In the genomic region with DNA sequence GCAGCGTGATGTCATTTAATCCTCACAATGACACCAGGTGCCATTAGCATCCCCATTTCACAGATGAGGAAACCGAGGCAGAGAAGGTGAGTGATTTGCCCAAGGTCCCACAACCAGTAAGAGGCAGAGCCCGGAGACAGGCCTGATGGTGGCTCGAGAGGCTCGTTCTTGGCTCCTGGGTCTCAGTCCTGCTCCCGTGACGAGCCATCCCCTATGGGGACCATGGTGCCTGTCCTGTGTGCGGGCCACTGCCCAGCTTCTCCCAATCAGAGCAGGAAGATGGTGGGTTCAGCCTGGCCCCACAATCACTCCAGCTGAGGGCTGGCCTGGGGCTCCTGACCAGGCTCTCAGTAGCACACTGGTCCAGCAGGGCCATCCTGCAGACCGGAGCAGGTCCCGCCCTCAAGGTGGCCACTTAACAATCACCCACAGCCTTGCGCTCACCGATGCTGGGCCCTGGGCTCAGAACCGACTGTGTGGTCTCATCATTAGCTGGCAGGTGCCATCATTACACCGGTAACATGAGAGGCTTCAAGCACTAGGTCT, we compare ENCODE assay signal across 1 cellular context.
TF ChIP-seq lines count a peak whose summit lies in the region.

No MANE protein-coding gene starts in this region.

TF ChIP-seq in WTC11, 78 proteins besides CTCF, POLR2A, EP300 and RAD21 (continued from another document):
- TF ChIP-seq STAT6 (CRISPR knock-in tag; conservative IDR thresholded peaks at IDR 0.05; ENCODE audit: low read depth) (no peak), SMAD4 (CRISPR knock-in tag; IDR thresholded peaks at IDR 0.05) (no peak), NR2C2 (CRISPR knock-in tag; IDR thresholded peaks at IDR 0.05) (no peak), ZNF512 (CRISPR knock-in tag; IDR thresholded peaks at IDR 0.05; ENCODE audit: borderline replicate concordance) (no peak), ELF4 (CRISPR knock-in tag; IDR thresholded peaks at IDR 0.05; ENCODE audit: low read depth) (no peak), E2F5 (CRISPR knock-in tag; IDR thresholded peaks at IDR 0.05) (no peak), ARID4B (CRISPR knock-in tag; IDR thresholded peaks at IDR 0.05; ENCODE audit: borderline replicate concordance) (no peak), SOX15 (CRISPR knock-in tag; IDR thresholded peaks at IDR 0.05) (no peak), GRHL2 (CRISPR knock-in tag; IDR thresholded peaks at IDR 0.05; ENCODE audit: insufficient replicate concordance, severe bottlenecking) (no peak), ZNF532 (CRISPR knock-in tag; IDR thresholded peaks at IDR 0.05; ENCODE audit: borderline replicate concordance) (no peak), ZNF138 (CRISPR knock-in tag; conservative IDR thresholded peaks at IDR 0.05) (no peak), NR3C1 (CRISPR knock-in tag; conservative IDR thresholded peaks at IDR 0.05; ENCODE audit: low read depth) (no peak), ZNF416 (CRISPR knock-in tag; IDR thresholded peaks at IDR 0.05) (no peak), ETV6 (CRISPR knock-in tag; IDR thresholded peaks at IDR 0.05) (no peak), IRF2 (CRISPR knock-in tag; IDR thresholded peaks at IDR 0.05; ENCODE audit: borderline replicate concordance, low read depth) (no peak), MYBL2 (CRISPR knock-in tag; IDR thresholded peaks at IDR 0.05) (no peak)
- TF ChIP-seq, protein P1, sequence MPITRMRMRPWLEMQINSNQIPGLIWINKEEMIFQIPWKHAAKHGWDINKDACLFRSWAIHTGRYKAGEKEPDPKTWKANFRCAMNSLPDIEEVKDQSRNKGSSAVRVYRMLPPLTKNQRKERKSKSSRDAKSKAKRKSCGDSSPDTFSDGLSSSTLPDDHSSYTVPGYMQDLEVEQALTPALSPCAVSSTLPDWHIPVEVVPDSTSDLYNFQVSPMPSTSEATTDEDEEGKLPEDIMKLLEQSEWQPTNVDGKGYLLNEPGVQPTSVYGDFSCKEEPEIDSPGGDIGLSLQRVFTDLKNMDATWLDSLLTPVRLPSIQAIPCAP (CRISPR knock-in tag; IDR thresholded peaks at IDR 0.05) = no peak
TF ChIP-seq in WTC11: peak in this region for 0.
